8 cellular contexts compared by ENCODE assay signal in the genomic region with DNA sequence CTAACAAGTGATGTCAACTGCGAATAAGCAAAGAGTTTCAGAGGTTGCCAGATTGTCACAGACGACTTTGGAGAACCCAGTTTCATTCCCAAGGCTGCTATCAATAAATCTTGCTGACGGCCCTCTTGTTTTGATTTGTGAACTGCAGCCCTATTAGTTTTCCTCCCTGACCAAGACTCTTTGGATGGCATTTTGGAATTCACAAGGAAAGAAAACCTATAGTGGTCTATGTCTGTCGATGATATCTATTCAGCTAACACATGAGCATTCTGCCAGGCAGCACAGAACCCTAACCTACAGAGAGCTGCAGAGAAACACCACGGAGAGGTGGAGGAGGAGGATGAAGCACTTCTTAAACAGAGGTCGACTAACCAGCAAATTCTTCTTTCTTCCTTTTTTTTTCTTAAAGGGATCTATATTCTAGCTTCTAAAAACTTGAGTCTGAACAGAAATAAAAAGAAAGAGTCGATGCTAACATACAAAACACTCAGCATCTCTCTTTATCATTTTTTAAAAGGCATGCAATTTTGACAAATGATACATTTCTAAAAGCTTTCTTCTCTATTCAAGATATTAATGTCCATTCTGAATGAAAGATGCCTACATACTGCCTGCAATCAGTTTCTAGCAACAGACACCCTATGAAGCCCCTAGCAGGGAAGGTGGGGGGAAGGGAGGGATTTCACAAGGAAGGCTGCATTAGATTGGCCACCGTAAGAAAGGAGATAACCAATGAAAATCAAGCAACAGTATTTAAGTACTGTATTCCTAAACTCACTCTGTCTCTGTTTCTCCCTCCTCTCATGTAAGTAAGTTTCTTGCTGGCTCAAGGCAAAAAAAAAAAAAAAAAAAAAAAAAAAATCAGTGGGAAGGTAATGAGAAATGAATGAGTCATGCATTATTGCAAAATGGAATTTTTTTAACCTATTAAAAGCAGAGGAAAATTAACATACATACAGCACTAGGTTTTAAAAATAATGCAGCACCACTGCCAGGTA.
DNase-seq lines count a peak whose midpoint lies in the region; ATAC-seq and TF ChIP-seq lines count a peak whose summit lies in the region.
"Had no signal": no experiment of that assay in that cellular context is flagged by ENCODE, and none has a peak within 500 bp of the region (broad histone marks: within the 10 kb centered on the region; RNA-seq: fewer than 3 reads in every experiment).

No MANE protein-coding gene starts in this region.

- H3K27ac ChIP-seq in HUES6 (ENCODE audit: low read depth, low read length) = no peak overlapping the region
- no peak overlapping the region for H3K27ac ChIP-seq in iPS-18a (ENCODE audit: low read length)
- no peak overlapping the region for H3K27ac ChIP-seq in testis
- H3K27ac ChIP-seq in MM.1S (ENCODE audit: low read length) = no peak overlapping the region
- H3K27ac ChIP-seq: VCaP had no signal

- no peak overlapping the region for H2AFZ ChIP-seq in MM.1S (ENCODE audit: low read length)

- no peak for ATAC-seq in GM19023 (IDR thresholded peaks at IDR 0.05; ENCODE audit: unreplicated experiment)

- peak overlapping the region; percentile 39 for H3K4me3 ChIP-seq in HUES6 (ENCODE audit: low read depth, low read length)
- peak overlapping the region; percentile 36 for H3K4me3 ChIP-seq in iPS-18a (ENCODE audit: low read length)
- H3K4me3 ChIP-seq in testis = peak overlapping the region in 1 of 2 donors; percentile 18
- no peak overlapping the region for H3K4me3 ChIP-seq in MM.1S (ENCODE audit: low read length)

- H3K27me3 ChIP-seq in HUES6 (ENCODE audit: control insufficient read depth, insufficient read depth, low read length) (no peaks in the 10 kb centered on the region), iPS-18a (ENCODE audit: control insufficient read depth, insufficient read depth, low read length) (no peaks in the 10 kb centered on the region), testis (no peaks in the 10 kb centered on the region), MM.1S (replicated peaks; ENCODE audit: insufficient read depth, low read length) (no peaks in the 10 kb centered on the region)

- no peaks in the 10 kb centered on the region for H3K79me2 ChIP-seq in MM.1S (ENCODE audit: low read length)

- no peaks in the 10 kb centered on the region for H3K9me2 ChIP-seq in MM.1S (replicated peaks; ENCODE audit: insufficient read depth, low read length)

- H3K4me1 ChIP-seq in HUES6 (ENCODE audit: control insufficient read depth, insufficient read depth, low read length) (peaks cover 55% of the 10 kb centered on the region), iPS-18a (ENCODE audit: control insufficient read depth, low read depth, low read length) (peaks cover 50% of the 10 kb centered on the region), testis (no peaks in the 10 kb centered on the region), MM.1S (ENCODE audit: low read length) (no peaks in the 10 kb centered on the region)

- H3K36me3 ChIP-seq in HUES6 (ENCODE audit: control insufficient read depth, insufficient read depth, low read length) (no peaks in the 10 kb centered on the region), iPS-18a (ENCODE audit: control insufficient read depth, low read depth, low read length) (no peaks in the 10 kb centered on the region), testis (ENCODE audit: low read depth, missing control alignments) (no peaks in the 10 kb centered on the region), MM.1S (replicated peaks; ENCODE audit: insufficient read depth, low read length) (no peaks in the 10 kb centered on the region)

- intact Hi-C loops in testis (cut with DNase I; ENCODE audit: low total_unique reads) = no loop called here

- H3K9ac ChIP-seq in HUES6 (ENCODE audit: low read length) (no peak overlapping the region), iPS-18a (ENCODE audit: low read length) (peak overlapping the region; percentile 21), MM.1S (ENCODE audit: low read length) (no peak overlapping the region)

- H3K4me2 ChIP-seq in MM.1S (ENCODE audit: low read depth, low read length) = no peak overlapping the region

- TF ChIP-seq POLR2A in testis (IDR thresholded peaks at IDR 0.05) = no peak

- DNase-seq in amniotic stem cell (lab: John Stamatoyannopoulos, UW) (peak; percentile 55), testis (peak; percentile 33), MM.1S (no peak), HT-29 (ENCODE audit: low spot score) (no peak)

- TF ChIP-seq CTCF in testis (IDR thresholded peaks at IDR 0.05) (no peak), MM.1S (IDR thresholded peaks at IDR 0.05; ENCODE audit: low read length) (no peak)

- no peaks in the 10 kb centered on the region for H3F3A ChIP-seq in MM.1S (ENCODE audit: insufficient read depth, low read length)

- 21 to 41% methylated on average over 8 of the region's 8 CpGs for WGBS in testis, 2 donors

- H3K9me3 ChIP-seq in HUES6 (ENCODE audit: control insufficient read depth, insufficient read depth, low read depth, low read length) = no peaks in the 10 kb centered on the region
- no peaks in the 10 kb centered on the region for H3K9me3 ChIP-seq in iPS-18a (ENCODE audit: control insufficient read depth, low read depth, low read length)
- no peaks in the 10 kb centered on the region for H3K9me3 ChIP-seq in testis
- no peaks in the 10 kb centered on the region for H3K9me3 ChIP-seq in MM.1S (replicated peaks; ENCODE audit: insufficient read depth, low read length)

- H4K20me1 ChIP-seq in MM.1S (ENCODE audit: insufficient read depth, low read length) = no peaks in the 10 kb centered on the region

Comparison
In these comparisons a context has a peak if more than half of its experiments do, and no peak if none do; other contexts are left out.
1. DNase-seq: peak in amniotic stem cell (single experiment) and testis (single experiment); none in MM.1S (single experiment) and HT-29 (single experiment).